Comparison of ENCODE assay signal across 7 cellular contexts in the genomic region with DNA sequence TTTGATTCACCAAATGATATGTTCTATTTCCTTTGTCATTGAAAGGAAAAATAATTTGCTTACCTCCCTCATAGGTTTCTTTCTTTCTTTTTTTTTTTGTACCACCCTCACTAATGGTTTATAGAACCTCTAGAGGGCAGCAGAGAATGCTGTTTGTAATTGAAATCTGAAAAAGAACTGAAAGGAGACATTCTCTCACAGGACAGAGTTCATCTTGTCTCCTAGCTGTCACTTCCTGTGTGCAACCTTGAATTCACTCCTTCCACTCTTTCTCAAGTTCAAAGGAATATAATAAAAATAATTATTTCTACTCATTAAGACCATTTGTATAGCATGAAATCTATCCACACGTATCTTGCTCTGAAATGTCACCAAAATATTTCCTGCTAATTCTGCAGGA. TPM values are rescaled to one million over a fixed set of nuclear protein-coding genes. Genes with fewer than 3 reads are reported as not detected.
A peak's percentile ranks its signal among the peaks of the same experiment; 100 is the strongest.
DNase-seq lines count a peak whose midpoint lies in the region; ATAC-seq and TF ChIP-seq lines count a peak whose summit lies in the region.

No MANE protein-coding gene starts in this region.

- DNase-seq in GM06990 (ENCODE audit: extremely low read depth, insufficient read length) (peak; percentile 67), NCI-H69 (lab: John Stamatoyannopoulos, UW) (peak; percentile 36), inferior parietal cortex (ENCODE audit: extremely low spot score) (peak; percentile 80), stromal cell of bone marrow (ENCODE audit: low read depth) (peak; percentile 84)

- no peak overlapping the region for H3K4me3 Mint-ChIP-seq in brain

- H3K4me1 Mint-ChIP-seq in brain, result peaks cover 4% of the 10 kb centered on the region

- ATAC-seq in GM21423 (IDR thresholded peaks at IDR 0.05; ENCODE audit: unreplicated experiment) (peak; percentile 97), HG03558 (IDR thresholded peaks at IDR 0.05; ENCODE audit: extremely low read depth, unreplicated experiment) (peak; percentile 96)

- H3K36me3 Mint-ChIP-seq in brain, result peaks cover 8% of the 10 kb centered on the region

- no peaks in the 10 kb centered on the region for H3K9me3 Mint-ChIP-seq in brain

- H3K4me3 ChIP-seq in GM06990 (replicated peaks; ENCODE audit: low read depth, low read length), result no peak overlapping the region

- no peaks in the 10 kb centered on the region for H3K36me3 ChIP-seq in GM06990 (ENCODE audit: control insufficient read depth, insufficient read depth, low read length)

- H3K27me3 ChIP-seq in GM06990 (replicated peaks; ENCODE audit: control insufficient read depth, insufficient read depth, low read length), result no peaks in the 10 kb centered on the region

- TF ChIP-seq CTCF in GM06990 (IDR thresholded peaks at IDR 0.05; ENCODE audit: insufficient read depth, low read length, poor library complexity, severe bottlenecking) (peak; percentile 54), brain (conservative IDR thresholded peaks at IDR 0.05) (peak; percentile 78 to 82)

- H3K27me3 Mint-ChIP-seq in brain, result no peaks in the 10 kb centered on the region

- peak overlapping the region in 3 of 5 experiments; percentile 12 to 71 (median 40) for H3K27ac Mint-ChIP-seq in brain

RNA-seq across cellular contexts. Expression of a gene that starts 51.0 kb away (rescaled TPM):
- 9.8 TPM for polyA plus RNA-seq in brain (ENCODE audit: insufficient read depth, low read depth, low replicate concordance)

RNA-seq across cellular contexts. Expression of a gene that starts 56.2 kb away (rescaled TPM):
- polyA plus RNA-seq in brain (ENCODE audit: insufficient read depth, low read depth, low replicate concordance), result not detected
